Comparison of ENCODE assay signal across 20 cellular contexts in genomic region chr16:51159864-51160263, GRCh38. TPM values are rescaled to one million over a fixed set of nuclear protein-coding genes. Genes with fewer than 3 reads are reported as not detected.
"Had no signal": no experiment of that assay in that cellular context is flagged by ENCODE, and none has a peak within 500 bp of the region (broad histone marks: within the 10 kb centered on the region; RNA-seq: fewer than 3 reads in every experiment).

No MANE protein-coding gene starts in this region.

- H3K27ac Mint-ChIP-seq: activated B cell treated with CpG ODN at 0.5 μM for 24 hours; activated CD4-positive, alpha-beta memory T cell treated with anti-CD3 and anti-CD28 coated beads for 36 hours; activated naive CD8-positive, alpha-beta T cell; activated T-helper 1 cell treated with anti-CD3 and anti-CD28 coated beads, Interleukin-12 subunit alpha, Interleukin-12 subunit beta, Interleukin-2, Interleukin-4 antibody, amounts not matched to agents 30 ng/mL and 10 ng/mL and 1 ng/mL, durations not matched to agents 14 hours and 24 hours and 36 hours; stimulated activated naive CD8-positive, alpha-beta T cell treated with anti-CD3 and anti-CD28 coated beads, Interleukin-15, amount 100 ng/mL, for 72 hours had no signal

- H3K27ac ChIP-seq: left ventricle myocardium inferior, ovary, right lobe of liver, suprapubic skin, upper lobe of left lung had no signal

- H3K27me3 ChIP-seq: ovary, right lobe of liver had no signal

- H3K4me1 Mint-ChIP-seq: activated B cell treated with CpG ODN at 0.5 μM for 24 hours had no signal

- H3K9me3 Mint-ChIP-seq: activated B cell treated with CpG ODN at 0.5 μM for 24 hours; activated CD4-positive, alpha-beta memory T cell treated with anti-CD3 and anti-CD28 coated beads for 36 hours; activated T-helper 1 cell treated with anti-CD3 and anti-CD28 coated beads, Interleukin-12 subunit alpha, Interleukin-12 subunit beta, Interleukin-2, Interleukin-4 antibody, amounts not matched to agents 30 ng/mL and 10 ng/mL and 1 ng/mL, durations not matched to agents 14 hours and 24 hours and 36 hours; stimulated activated naive CD8-positive, alpha-beta T cell treated with anti-CD3 and anti-CD28 coated beads, Interleukin-15, amount 100 ng/mL, for 72 hours had no signal

- H3K9me3 ChIP-seq: left ventricle myocardium inferior, ovary, right lobe of liver, suprapubic skin, upper lobe of left lung had no signal

- H3K36me3 Mint-ChIP-seq: activated CD4-positive, alpha-beta memory T cell treated with anti-CD3 and anti-CD28 coated beads for 36 hours; activated naive CD8-positive, alpha-beta T cell had no signal

- H3K4me3 Mint-ChIP-seq: activated B cell treated with CpG ODN at 0.5 μM for 24 hours; activated CD4-positive, alpha-beta memory T cell treated with anti-CD3 and anti-CD28 coated beads for 36 hours; activated naive CD8-positive, alpha-beta T cell; activated T-helper 1 cell treated with anti-CD3 and anti-CD28 coated beads, Interleukin-12 subunit alpha, Interleukin-12 subunit beta, Interleukin-2, Interleukin-4 antibody, amounts not matched to agents 30 ng/mL and 10 ng/mL and 1 ng/mL, durations not matched to agents 14 hours and 24 hours and 36 hours; stimulated activated naive CD8-positive, alpha-beta T cell treated with anti-CD3 and anti-CD28 coated beads, Interleukin-15, amount 100 ng/mL, for 72 hours had no signal

- DNase-seq: activated B cell treated with CpG ODN at 0.5 μM for 24 hours; activated CD4-positive, alpha-beta memory T cell treated with anti-CD3 and anti-CD28 coated beads for 36 hours; activated CD4-positive, alpha-beta T cell treated with anti-CD3 and anti-CD28 coated beads for 4 hours; activated T-cell treated with anti-CD3 and anti-CD28 coated beads for 4 hours; caudate nucleus; erythroblast; head of caudate nucleus; left ventricle myocardium inferior; mammary epithelial cell; midbrain; ovary; right lobe of liver; small intestine; stimulated activated CD4-positive, alpha-beta T cell treated with anti-CD3 and anti-CD28 coated beads, Interleukin-15, amount 100 ng/mL, for 24 hours; stimulated activated CD4-positive, alpha-beta T cell treated with anti-CD3 and anti-CD28 coated beads, Interleukin-2, amount 100 ng/mL, for 48 hours; stimulated activated naive CD8-positive, alpha-beta T cell treated with anti-CD3 and anti-CD28 coated beads, Interleukin-15, amount 100 ng/mL, for 72 hours; upper lobe of left lung had no signal

- H3K4me3 ChIP-seq: left ventricle myocardium inferior, ovary, right lobe of liver, suprapubic skin, upper lobe of left lung had no signal

- H3K36me3 ChIP-seq: left ventricle myocardium inferior, ovary, right lobe of liver, suprapubic skin, upper lobe of left lung had no signal

- ATAC-seq: stimulated activated naive CD8-positive, alpha-beta T cell treated with anti-CD3 and anti-CD28 coated beads, Interleukin-15, amount 100 ng/mL, for 72 hours had no signal

RNA-seq across cellular contexts. Expression of gene SALL1, which starts 8.8 kb away (rescaled TPM):
- total RNA-seq: activated B cell treated with CpG ODN at 0.5 μM for 24 hours; activated CD4-positive, alpha-beta memory T cell treated with anti-CD3 and anti-CD28 coated beads for 36 hours; activated T-helper 1 cell treated with anti-CD3 and anti-CD28 coated beads, Interleukin-12 subunit alpha, Interleukin-12 subunit beta, Interleukin-2, Interleukin-4 antibody, amounts not matched to agents 30 ng/mL and 10 ng/mL and 1 ng/mL, durations not matched to agents 14 hours and 24 hours and 36 hours had no signal
